ENCODE assay signal across 8 cellular contexts in genomic region chr4:7831330-7831729, GRCh38.
A peak's percentile ranks its signal among the peaks of the same experiment; 100 is the strongest.
DNase-seq lines count a peak whose midpoint lies in the region; ATAC-seq, FAIRE-seq and TF ChIP-seq lines count a peak whose summit lies in the region.

No MANE protein-coding gene starts in this region.

- no peak for TF ChIP-seq CTCF in CD4-positive, alpha-beta T cell (IDR thresholded peaks at IDR 0.05)

- peak overlapping the region; percentile 84 for H3K27ac Mint-ChIP-seq in CD4-positive, alpha-beta T cell
- H3K27ac Mint-ChIP-seq in naive thymus-derived CD8-positive, alpha-beta T cell = peak overlapping the region in 6 of 10 donors; percentile 13 to 85 (median 28)

- H3K4me1 Mint-ChIP-seq in CD4-positive, alpha-beta T cell (ENCODE audit: low read depth) = peaks cover 57% of the 10 kb centered on the region
- peaks cover 20 to 40% (median 38%) of the 10 kb centered on the region in 4 donors for H3K4me1 Mint-ChIP-seq in naive thymus-derived CD8-positive, alpha-beta T cell

- CTCF ChIA-PET in CD4-positive, alpha-beta T cell (lab: Charles Lee) = interaction anchor here (0.7 to 2.5 kb wide), 6 partner anchors 14 to 45 kb away, joined by 3 to 12 read pairs (median 4); no protein-coding TSS in a partner anchor

- no peaks in the 10 kb centered on the region for H3K27me3 Mint-ChIP-seq in CD4-positive, alpha-beta T cell
- no peaks in the 10 kb centered on the region for H3K27me3 Mint-ChIP-seq in naive thymus-derived CD8-positive, alpha-beta T cell

- peak in 2 of 10 experiments; percentile 17 to 23 for DNase-seq in CD4-positive, alpha-beta T cell
- peak; percentile 19 for DNase-seq in KBM-7
- peak; percentile 36 for DNase-seq in amniotic stem cell (lab: John Stamatoyannopoulos, UW)
- DNase-seq in naive thymus-derived CD8-positive, alpha-beta T cell = no peak
- no peak for DNase-seq in cerebellum (ENCODE audit: low spot score)
- DNase-seq in ecto neural progenitor cell (ENCODE audit: low spot score) = no peak
- no peak for DNase-seq in frontal cortex (ENCODE audit: low spot score in 2 of 2)

- no peaks in the 10 kb centered on the region for H3K9me3 ChIP-seq in CD4-positive, alpha-beta T cell (ENCODE audit: control insufficient read depth, low read length)

- ATAC-seq in CD4-positive, alpha-beta T cell (ENCODE audit: poor library complexity) = peak; percentile 58
- no peak for ATAC-seq in naive thymus-derived CD8-positive, alpha-beta T cell
- no peak for ATAC-seq in GM21390 (IDR thresholded peaks at IDR 0.05; ENCODE audit: unreplicated experiment)

- POLR2A ChIA-PET in CD4-positive, alpha-beta T cell (lab: Charles Lee) = interaction anchor here (0.5 to 2.0 kb wide), 7 partner anchors 12 to 139 kb away, joined by 3 to 8 read pairs (median 5); no protein-coding TSS in a partner anchor
- POLR2A ChIA-PET in naive thymus-derived CD8-positive, alpha-beta T cell (lab: Charles Lee) = no interaction called here

- FAIRE-seq in frontal cortex (lab: Jason Lieb, UNC) = no peak

- peak overlapping the region; percentile 81 for H3K4me3 Mint-ChIP-seq in CD4-positive, alpha-beta T cell
- H3K4me3 Mint-ChIP-seq in naive thymus-derived CD8-positive, alpha-beta T cell = peak overlapping the region in 2 of 10 donors; percentile 40 to 49

- H3K27ac ChIP-seq in CD4-positive, alpha-beta T cell (ENCODE audit: low read depth, low read length) = peak overlapping the region; percentile 43

- in situ Hi-C loops in KBM-7 (cut with MboI; ENCODE audit: low pct_unique_long_range_greater_than_20kb, low sequenced_read_pairs) = no loop called here

- no peaks in the 10 kb centered on the region for H3K27me3 ChIP-seq in CD4-positive, alpha-beta T cell (ENCODE audit: control insufficient read depth, insufficient read depth, low read length)

- peaks cover 37% of the 10 kb centered on the region for H3K36me3 Mint-ChIP-seq in CD4-positive, alpha-beta T cell (ENCODE audit: low read depth)
- H3K36me3 Mint-ChIP-seq in naive thymus-derived CD8-positive, alpha-beta T cell = peaks cover 0 to 36% (median 19%) of the 10 kb centered on the region in 3 donors

- intact Hi-C loops in CD4-positive, alpha-beta T cell (cut with DNase I, micrococcal nuclease) = no loop called here

- no peaks in the 10 kb centered on the region for H3K9me3 Mint-ChIP-seq in CD4-positive, alpha-beta T cell
- H3K9me3 Mint-ChIP-seq in naive thymus-derived CD8-positive, alpha-beta T cell = no peaks in the 10 kb centered on the region

Comparison
In these comparisons a context has a peak if more than half of its experiments do, and no peak if none do; other contexts are left out.
1. DNase-seq: peak in KBM-7 (single experiment) and amniotic stem cell (single experiment); none in naive thymus-derived CD8-positive, alpha-beta T cell (0 of 10), cerebellum (single experiment), ecto neural progenitor cell (single experiment) and frontal cortex (0 of 2).